In the genomic region with DNA sequence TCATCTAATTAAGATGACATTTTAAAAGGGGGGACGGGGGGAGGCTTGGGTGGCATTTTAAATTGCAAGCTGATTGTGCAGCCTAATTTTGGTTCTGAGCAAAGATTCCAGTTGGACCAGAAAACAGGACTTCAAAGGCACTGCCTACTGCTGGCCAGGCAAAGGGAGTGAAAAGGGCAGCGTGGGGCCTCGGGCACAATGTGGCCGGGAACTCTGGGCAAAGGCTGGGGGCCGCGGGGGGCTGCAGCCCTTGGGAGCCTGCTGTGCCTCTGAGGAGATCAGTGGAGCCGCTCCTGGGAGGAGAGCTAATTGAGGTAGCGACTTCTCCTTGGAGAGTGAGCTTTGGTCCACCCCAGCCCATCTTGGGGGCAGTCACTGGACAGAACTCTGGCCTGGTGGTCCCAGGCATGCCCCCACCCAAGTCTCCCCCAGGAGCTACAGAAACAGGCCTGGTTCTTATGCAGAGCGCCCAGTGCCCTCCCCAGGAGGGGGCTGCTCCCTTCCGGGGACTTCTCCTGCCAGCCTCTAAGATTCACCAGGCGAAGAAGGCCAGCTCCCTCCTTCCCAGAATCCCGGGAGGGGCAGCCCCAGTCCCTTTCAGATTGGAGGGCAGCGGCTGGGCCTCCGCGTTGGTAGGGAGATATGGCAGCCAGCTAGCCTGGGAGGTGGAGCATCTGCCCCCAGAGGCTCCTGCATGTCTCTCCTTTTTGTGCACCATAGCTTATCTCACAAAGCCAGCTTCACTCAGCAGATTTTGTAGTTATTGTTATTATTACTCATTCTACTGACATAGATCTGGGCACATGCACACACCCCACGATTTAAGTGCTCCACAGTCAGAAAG, we compare ENCODE assay signal across 29 cellular contexts.
"Had no signal": no experiment of that assay in that cellular context is flagged by ENCODE, and none has a peak within 500 bp of the region (broad histone marks: within the 10 kb centered on the region; RNA-seq: fewer than 3 reads in every experiment).

No MANE protein-coding gene starts in this region.

- H3K9me3 Mint-ChIP-seq: natural killer cell, type B pancreatic cell had no signal

- H3K27me3 ChIP-seq: ascending aorta, brain microvascular endothelial cell, heart right ventricle, ovary, sigmoid colon, vagina had no signal

- H3K4me1 ChIP-seq: ascending aorta, left ventricle myocardium inferior, vagina had no signal

- FAIRE-seq: colon, endometrium, small intestine had no signal

- H3K27me3 Mint-ChIP-seq: type B pancreatic cell had no signal

- H3K27ac ChIP-seq: ascending aorta, brain microvascular endothelial cell, epithelial cell of prostate, esophagus squamous epithelium, heart right ventricle, left ventricle myocardium inferior, ovary, sigmoid colon, thoracic aorta, vagina had no signal

- DNase-seq: activated CD4-positive, alpha-beta T cell treated with anti-CD3 and anti-CD28 coated beads for 4 hours; activated CD4-positive, alpha-beta T cell treated with anti-CD3 and anti-CD28 coated beads, Interleukin-2, amount 50 U/mL, for 4 hours; activated CD4-positive, CD25-positive, alpha-beta regulatory T cell; activated CD8-positive, alpha-beta memory T cell treated with anti-CD3 and anti-CD28 coated beads for 24 hours; activated effector memory CD4-positive, alpha-beta T cell treated with Interleukin-2 at 50 U/mL for 16 hours; activated naive CD4-positive, alpha-beta T cell treated with Interleukin-2 at 50 U/mL for 16 hours; brain microvascular endothelial cell; dermis blood vessel endothelial cell; effector CD8-positive, alpha-beta T cell; esophagus squamous epithelium; foreskin melanocyte; heart right ventricle; left ventricle myocardium inferior; natural killer cell; ovary; sigmoid colon; small intestine; stimulated activated naive CD4-positive, alpha-beta T cell treated with Interleukin-2 at 50 U/mL for 16 hours; T-helper 2 cell had no signal

- H3K9me3 ChIP-seq: ascending aorta, esophagus squamous epithelium, heart right ventricle, left ventricle myocardium inferior, ovary, sigmoid colon, thoracic aorta, vagina had no signal

- H3K4me3 ChIP-seq: ascending aorta, esophagus squamous epithelium, heart right ventricle, left ventricle myocardium inferior, lung, ovary, sigmoid colon, thoracic aorta, vagina had no signal

- H3K36me3 Mint-ChIP-seq: activated naive CD8-positive, alpha-beta T cell; natural killer cell; type B pancreatic cell had no signal

- H3K27ac Mint-ChIP-seq: activated naive CD8-positive, alpha-beta T cell; natural killer cell; progenitor cell of endocrine pancreas; type B pancreatic cell had no signal

- H3K4me3 Mint-ChIP-seq: activated naive CD8-positive, alpha-beta T cell; natural killer cell; type B pancreatic cell had no signal

- H3K36me3 ChIP-seq: ascending aorta, brain microvascular endothelial cell, esophagus squamous epithelium, heart right ventricle, left ventricle myocardium inferior, ovary, thoracic aorta, vagina had no signal
